17 cellular contexts compared by ENCODE assay signal in the genomic region with DNA sequence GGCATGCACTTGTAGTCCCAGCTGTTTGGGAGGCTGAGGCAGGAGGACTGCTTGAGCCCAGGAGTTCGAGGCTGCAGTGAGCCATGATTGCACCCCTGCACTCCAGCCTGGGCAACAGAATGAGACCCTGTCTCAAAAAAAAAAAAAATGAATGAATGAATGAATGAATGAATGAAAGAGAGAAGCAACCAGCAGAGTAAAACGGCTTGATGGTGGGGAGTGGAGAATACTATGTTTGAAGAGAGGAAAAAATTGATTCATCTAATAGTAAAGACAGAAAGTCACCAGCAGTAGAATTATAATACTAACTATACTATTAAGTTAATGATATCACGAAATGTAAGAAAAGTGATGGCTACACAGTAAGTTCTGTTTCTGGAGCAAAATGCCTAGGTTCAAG.
A peak's percentile ranks its signal among the peaks of the same experiment; 100 is the strongest.
DNase-seq lines count a peak whose midpoint lies in the region; ATAC-seq and TF ChIP-seq lines count a peak whose summit lies in the region.
"Had no signal": no experiment of that assay in that cellular context is flagged by ENCODE, and none has a peak within 500 bp of the region (broad histone marks: within the 10 kb centered on the region; RNA-seq: fewer than 3 reads in every experiment).

No MANE protein-coding gene starts in this region.

- 88% methylated on average over 3 of the region's 3 CpGs for WGBS in SK-N-SH (ENCODE audit: low lambda C conversion rate)

- TF ChIP-seq EP300 in SK-N-SH (IDR thresholded peaks at IDR 0.05; ENCODE audit: borderline replicate concordance in 1 of 2, low read depth in 1 of 2, low read length in 1 of 2): no peak

- POLR2A ChIA-PET in SK-N-SH (lab: Yijun Ruan, JAX): no interaction called here
- POLR2A ChIA-PET in WTC11 (lab: Charles Lee): no interaction called here
- POLR2A ChIA-PET in OCI-LY7 (lab: Charles Lee): no interaction called here

- H3F3A ChIP-seq in SK-N-SH (replicated peaks; ENCODE audit: insufficient read depth): no peaks in the 10 kb centered on the region

- no TSS peak for BruUV-seq in OCI-LY7 (replicated peaks; lab: Mats Ljungman, UMichigan)

- H3K27me3 Mint-ChIP-seq in HFFc6 (ENCODE audit: insufficient read depth) (no peaks in the 10 kb centered on the region), glutamatergic neuron (ENCODE audit: unreplicated experiment) (peaks cover 4% of the 10 kb centered on the region), WTC11 (ENCODE audit: low read depth) (no peaks in the 10 kb centered on the region)

- no peaks in the 10 kb centered on the region for H3K9me3 Mint-ChIP-seq in HFFc6
- peaks cover 3% of the 10 kb centered on the region for H3K9me3 Mint-ChIP-seq in glutamatergic neuron (ENCODE audit: unreplicated experiment)
- no peaks in the 10 kb centered on the region for H3K9me3 Mint-ChIP-seq in WTC11
- H3K9me3 Mint-ChIP-seq: GM23338 had no signal

- DNase-seq in HFFc6: no peak
- no peak for DNase-seq in SJSA1 (ENCODE audit: low read depth in 1 of 2, low spot score in 2 of 2)
- no peak for DNase-seq in glutamatergic neuron
- DNase-seq in activated CD8-positive, alpha-beta memory T cell treated with anti-CD3 and anti-CD28 coated beads, Interleukin-2, amount 50 U/mL, for 4 hours: no peak
- DNase-seq in SK-N-SH: no peak
- DNase-seq in WTC11 (ENCODE audit: low spot score): no peak
- DNase-seq in OCI-LY7 (ENCODE audit: low spot score): no peak
- DNase-seq: BE2C, DMS79, NCI-H1092, NCI-H1436, NCI-H2029, NCI-H524, NCI-H774, SHP77 treated with DMSO at 0.1 percent for 48 hours had no signal

- H3K79me2 ChIP-seq in ACC112 (ENCODE audit: control insufficient read depth, insufficient read depth, low read length, unreplicated experiment): no peaks in the 10 kb centered on the region
- no peaks in the 10 kb centered on the region for H3K79me2 ChIP-seq in SK-N-SH (ENCODE audit: insufficient read depth)
- no peaks in the 10 kb centered on the region for H3K79me2 ChIP-seq in OCI-LY7 (ENCODE audit: insufficient read depth, low read depth, low read length)

- H3K36me3 Mint-ChIP-seq in HFFc6 (ENCODE audit: low read depth) (peaks cover 23% of the 10 kb centered on the region), glutamatergic neuron (ENCODE audit: unreplicated experiment) (no peaks in the 10 kb centered on the region), WTC11 (no peaks in the 10 kb centered on the region)

- intact Hi-C loops in OCI-LY7 (cut with micrococcal nuclease; ENCODE audit: unreplicated experiment): no loop called here

- H3K4me3 ChIP-seq in ACC112 (ENCODE audit: low read depth, low read length) (no peak overlapping the region), SJSA1 (no peak overlapping the region), SK-N-SH (ENCODE audit: low read depth in 2 of 2, low read length in 1 of 2) (no peak overlapping the region), OCI-LY7 (ENCODE audit: low read depth, low read length, poor library complexity, severe bottlenecking) (no peak overlapping the region)
- H3K4me3 ChIP-seq: GM23338 had no signal

- H3K9ac ChIP-seq in SK-N-SH: no peak overlapping the region; the same call in 1 of the 2 replicates

- TF ChIP-seq RAD21 in SK-N-SH (IDR thresholded peaks at IDR 0.05; ENCODE audit: low read length): no peak

- H3K4me1 ChIP-seq in ACC112 (ENCODE audit: control insufficient read depth, insufficient read depth, low read length, unreplicated experiment) (peaks cover 4% of the 10 kb centered on the region), SJSA1 (replicated peaks) (peaks cover 5% of the 10 kb centered on the region; the same call in 1 of the 2 replicates), SK-N-SH (ENCODE audit: control insufficient read depth in 1 of 2, insufficient read depth in 2 of 2, low read depth in 1 of 2, low read length in 1 of 2) (peaks cover 0 to 6% of the 10 kb centered on the region in 2 experiments; a peak in 1 of 4 replicates), OCI-LY7 (ENCODE audit: insufficient read depth, low read length, poor library complexity, severe bottlenecking) (peaks cover 38% of the 10 kb centered on the region)
- H3K4me1 ChIP-seq: BE2C had no signal

- H3K9me2 ChIP-seq in SK-N-SH (no peaks in the 10 kb centered on the region), OCI-LY7 (ENCODE audit: insufficient read depth, low read length) (no peaks in the 10 kb centered on the region)

- no peak overlapping the region for H3K4me2 ChIP-seq in SK-N-SH
- no peak overlapping the region for H3K4me2 ChIP-seq in OCI-LY7 (ENCODE audit: low read length)
- H3K4me2 ChIP-seq: GM23338 had no signal

- H2AFZ ChIP-seq in ACC112 (ENCODE audit: low read length, unreplicated experiment): no peak overlapping the region
- H2AFZ ChIP-seq in SK-N-SH (ENCODE audit: low read depth): no peak overlapping the region
- no peak overlapping the region for H2AFZ ChIP-seq in OCI-LY7 (ENCODE audit: low read length)
- H2AFZ ChIP-seq: GM23338 had no signal

- no peak overlapping the region for H3K4me3 Mint-ChIP-seq in HFFc6
- no peak overlapping the region for H3K4me3 Mint-ChIP-seq in glutamatergic neuron (ENCODE audit: unreplicated experiment)
- H3K4me3 Mint-ChIP-seq in WTC11: no peak overlapping the region
- H3K4me3 Mint-ChIP-seq: GM23338 had no signal

- peak overlapping the region; percentile 80; the same call in 1 of the 2 replicates for H3K27ac Mint-ChIP-seq in HFFc6
- peak overlapping the region; percentile 38 for H3K27ac Mint-ChIP-seq in glutamatergic neuron (ENCODE audit: unreplicated experiment)
- no peak overlapping the region for H3K27ac Mint-ChIP-seq in WTC11

- H3K27ac ChIP-seq in ACC112 (ENCODE audit: low read depth, low read length): peak overlapping the region; percentile 26; the same call in 1 of the 2 replicates
- peak overlapping the region; percentile 42; the same call in 1 of the 2 replicates for H3K27ac ChIP-seq in SJSA1
- peak overlapping the region in 1 of 2 experiments; percentile 45; a peak in 2 of 4 replicates for H3K27ac ChIP-seq in SK-N-SH (ENCODE audit: low read depth in 2 of 2, low read length in 1 of 2)
- H3K27ac ChIP-seq in OCI-LY7 (ENCODE audit: low read depth, low read length, poor library complexity, severe bottlenecking): no peak overlapping the region

- H3K36me3 ChIP-seq in ACC112 (ENCODE audit: insufficient read depth, low read length) (no peaks in the 10 kb centered on the region), SJSA1 (no peaks in the 10 kb centered on the region), SK-N-SH (replicated peaks in 1 of 2; ENCODE audit: control insufficient read depth in 1 of 2, insufficient read depth in 2 of 2, low read length in 1 of 2) (peaks cover 0 to 7% of the 10 kb centered on the region in 2 experiments), OCI-LY7 (ENCODE audit: insufficient read depth, low read length) (no peaks in the 10 kb centered on the region)
- H3K36me3 ChIP-seq: BE2C had no signal

- no peak for ATAC-seq in WTC11
- ATAC-seq: GM23338 had no signal

- H4K20me1 ChIP-seq in SK-N-SH (ENCODE audit: insufficient read depth): no peaks in the 10 kb centered on the region
- no peaks in the 10 kb centered on the region for H4K20me1 ChIP-seq in OCI-LY7 (ENCODE audit: insufficient read depth, low read length)

- TF ChIP-seq CTCF in HFFc6 (IDR thresholded peaks at IDR 0.05) (no peak), glutamatergic neuron (IDR thresholded peaks at IDR 0.05; ENCODE audit: partially characterized antibody, unreplicated experiment) (no peak), SK-N-SH (IDR thresholded peaks at IDR 0.05) (no peak), WTC11 (IDR thresholded peaks at IDR 0.05) (no peak), OCI-LY7 (conservative IDR thresholded peaks at IDR 0.05; ENCODE audit: low read length) (no peak)

- H3K9me3 ChIP-seq in SJSA1 (replicated peaks) (no peaks in the 10 kb centered on the region), SK-N-SH (no peaks in the 10 kb centered on the region), OCI-LY7 (ENCODE audit: low read length) (no peaks in the 10 kb centered on the region)
- H3K9me3 ChIP-seq: BE2C had no signal

- H3K4me1 Mint-ChIP-seq in HFFc6 (ENCODE audit: low read depth) (peaks cover 34% of the 10 kb centered on the region), glutamatergic neuron (ENCODE audit: low read depth, unreplicated experiment) (peaks cover 22% of the 10 kb centered on the region), WTC11 (0 out of 2 replicates have a peak, but pooled peaks cover 5% of the 10 kb centered on the region)

- CTCF ChIA-PET in SK-N-SH (lab: Yijun Ruan, JAX): interaction anchor here (1.4 kb wide), 1 partner anchor 396 kb away, joined by 3 read pairs; no protein-coding TSS in a partner anchor
- CTCF ChIA-PET in WTC11 (lab: Charles Lee): no interaction called here
- CTCF ChIA-PET in OCI-LY7 (lab: Charles Lee; ENCODE audit: unreplicated experiment): no interaction called here

- H3K27me3 ChIP-seq in ACC112 (ENCODE audit: insufficient read depth, low read length) (no peaks in the 10 kb centered on the region), SJSA1 (replicated peaks) (no peaks in the 10 kb centered on the region), SK-N-SH (ENCODE audit: insufficient read depth) (no peaks in the 10 kb centered on the region)
- H3K27me3 ChIP-seq: BE2C had no signal

TF ChIP-seq in SK-N-SH, 30 proteins besides CTCF, POLR2A, EP300 and RAD21:
- TF ChIP-seq, protein P1, sequence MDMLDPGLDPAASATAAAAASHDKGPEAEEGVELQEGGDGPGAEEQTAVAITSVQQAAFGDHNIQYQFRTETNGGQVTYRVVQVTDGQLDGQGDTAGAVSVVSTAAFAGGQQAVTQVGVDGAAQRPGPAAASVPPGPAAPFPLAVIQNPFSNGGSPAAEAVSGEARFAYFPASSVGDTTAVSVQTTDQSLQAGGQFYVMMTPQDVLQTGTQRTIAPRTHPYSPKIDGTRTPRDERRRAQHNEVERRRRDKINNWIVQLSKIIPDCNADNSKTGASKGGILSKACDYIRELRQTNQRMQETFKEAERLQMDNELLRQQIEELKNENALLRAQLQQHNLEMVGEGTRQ (IDR thresholded peaks at IDR 0.05; ENCODE audit: borderline replicate concordance, low read depth, low read length): no peak

TF ChIP-seq in WTC11, 78 proteins besides CTCF, POLR2A, EP300 and RAD21 (continues in another document):
- TF ChIP-seq NFATC4 (CRISPR knock-in tag; IDR thresholded peaks at IDR 0.05) (no peak), ZNF671 (CRISPR knock-in tag; IDR thresholded peaks at IDR 0.05) (no peak), GTF2I (CRISPR knock-in tag; conservative IDR thresholded peaks at IDR 0.05) (no peak), CREB1 (CRISPR knock-in tag; IDR thresholded peaks at IDR 0.05) (no peak), CBFB (CRISPR knock-in tag; IDR thresholded peaks at IDR 0.05; ENCODE audit: low read depth) (no peak)
- TF ChIP-seq, protein P2, sequence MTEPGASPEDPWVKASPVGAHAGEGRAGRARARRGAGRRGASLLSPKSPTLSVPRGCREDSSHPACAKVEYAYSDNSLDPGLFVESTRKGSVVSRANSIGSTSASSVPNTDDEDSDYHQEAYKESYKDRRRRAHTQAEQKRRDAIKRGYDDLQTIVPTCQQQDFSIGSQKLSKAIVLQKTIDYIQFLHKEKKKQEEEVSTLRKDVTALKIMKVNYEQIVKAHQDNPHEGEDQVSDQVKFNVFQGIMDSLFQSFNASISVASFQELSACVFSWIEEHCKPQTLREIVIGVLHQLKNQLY (CRISPR knock-in tag; IDR thresholded peaks at IDR 0.05): no peak
